ENCODE assay signal across 1 cellular context in the genomic region with DNA sequence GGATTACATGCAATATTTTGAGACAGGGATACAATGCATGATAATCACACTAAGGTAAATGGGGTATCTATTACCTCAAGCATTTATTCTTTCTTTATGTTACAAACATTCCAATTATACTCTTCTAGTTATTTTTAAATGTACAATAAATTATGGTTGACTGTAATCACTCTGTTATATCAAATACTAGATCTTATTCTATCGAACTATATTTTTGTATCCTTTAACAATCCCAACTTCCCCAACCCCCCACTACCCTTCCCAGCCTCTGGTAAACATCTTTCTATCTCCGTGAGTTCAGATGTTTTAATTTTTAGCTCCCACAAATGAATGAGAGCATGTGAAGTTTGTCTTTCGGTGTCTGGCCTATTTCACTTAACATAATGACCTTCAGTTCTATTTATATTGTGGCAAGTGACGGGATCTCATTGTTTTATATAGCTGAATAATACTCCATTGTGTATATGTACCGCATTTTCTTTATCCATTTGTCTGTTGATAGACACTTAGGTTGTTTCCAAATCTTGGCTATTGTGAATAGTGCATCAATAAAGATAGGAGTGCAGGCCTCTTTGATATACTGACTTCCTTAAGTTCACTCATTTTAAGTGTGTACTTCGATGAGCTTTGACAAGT.
TF ChIP-seq lines count a peak whose summit lies in the region.

No MANE protein-coding gene starts in this region.

TF ChIP-seq in WTC11, 78 proteins besides CTCF, POLR2A, EP300 and RAD21 (continued from another document):
- TF ChIP-seq, protein P1, sequence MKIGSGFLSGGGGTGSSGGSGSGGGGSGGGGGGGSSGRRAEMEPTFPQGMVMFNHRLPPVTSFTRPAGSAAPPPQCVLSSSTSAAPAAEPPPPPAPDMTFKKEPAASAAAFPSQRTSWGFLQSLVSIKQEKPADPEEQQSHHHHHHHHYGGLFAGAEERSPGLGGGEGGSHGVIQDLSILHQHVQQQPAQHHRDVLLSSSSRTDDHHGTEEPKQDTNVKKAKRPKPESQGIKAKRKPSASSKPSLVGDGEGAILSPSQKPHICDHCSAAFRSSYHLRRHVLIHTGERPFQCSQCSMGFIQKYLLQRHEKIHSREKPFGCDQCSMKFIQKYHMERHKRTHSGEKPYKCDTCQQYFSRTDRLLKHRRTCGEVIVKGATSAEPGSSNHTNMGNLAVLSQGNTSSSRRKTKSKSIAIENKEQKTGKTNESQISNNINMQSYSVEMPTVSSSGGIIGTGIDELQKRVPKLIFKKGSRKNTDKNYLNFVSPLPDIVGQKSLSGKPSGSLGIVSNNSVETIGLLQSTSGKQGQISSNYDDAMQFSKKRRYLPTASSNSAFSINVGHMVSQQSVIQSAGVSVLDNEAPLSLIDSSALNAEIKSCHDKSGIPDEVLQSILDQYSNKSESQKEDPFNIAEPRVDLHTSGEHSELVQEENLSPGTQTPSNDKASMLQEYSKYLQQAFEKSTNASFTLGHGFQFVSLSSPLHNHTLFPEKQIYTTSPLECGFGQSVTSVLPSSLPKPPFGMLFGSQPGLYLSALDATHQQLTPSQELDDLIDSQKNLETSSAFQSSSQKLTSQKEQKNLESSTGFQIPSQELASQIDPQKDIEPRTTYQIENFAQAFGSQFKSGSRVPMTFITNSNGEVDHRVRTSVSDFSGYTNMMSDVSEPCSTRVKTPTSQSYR (CRISPR knock-in tag; IDR thresholded peaks at IDR 0.05) = no peak
- no peak for TF ChIP-seq GTF2I (CRISPR knock-in tag; conservative IDR thresholded peaks at IDR 0.05)
